In the genomic region with DNA sequence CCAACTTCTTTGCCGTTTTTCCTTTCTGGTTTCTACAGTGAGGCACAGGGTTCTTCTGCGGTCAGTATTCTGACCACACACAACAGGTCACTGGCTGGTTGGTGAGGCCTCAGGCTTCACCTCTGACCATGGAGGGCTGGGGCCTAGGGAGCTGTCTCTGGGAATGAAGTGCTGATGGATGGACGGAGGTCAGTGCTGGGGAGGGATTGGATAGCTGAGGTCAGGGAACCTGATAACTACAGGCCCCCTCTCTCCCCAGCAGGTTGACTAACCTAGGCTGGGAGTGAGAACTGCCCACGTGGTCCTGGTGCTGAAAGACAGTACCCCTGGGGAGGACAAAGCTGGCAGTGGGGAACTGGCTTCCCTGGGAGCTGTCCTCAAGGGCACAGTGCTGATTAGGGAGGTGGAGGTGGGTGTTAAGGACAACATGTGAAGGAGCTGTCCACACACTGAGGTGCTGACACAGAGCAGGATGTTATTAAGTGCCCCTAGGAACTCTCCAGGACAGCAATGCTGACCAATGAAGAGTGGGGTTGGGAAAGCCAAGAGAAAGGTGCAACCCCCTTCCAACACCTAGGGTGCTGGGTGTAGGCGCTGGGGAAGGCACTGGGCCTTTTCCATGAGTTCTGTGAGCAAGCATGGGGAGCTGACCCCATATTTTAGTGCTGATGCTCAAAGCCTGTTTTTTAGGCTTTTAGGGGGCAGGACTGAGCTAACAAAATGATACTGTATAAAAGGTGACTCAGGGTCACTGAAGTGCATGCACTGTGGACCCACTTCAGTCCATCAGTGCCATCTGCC, we compare ENCODE assay signal across 1 cellular context.
TF ChIP-seq lines count a peak whose summit lies in the region.

No MANE protein-coding gene starts in this region.

TF ChIP-seq in HEK293, 187 proteins besides CTCF, POLR2A, EP300 and RAD21 (continued from another document):
- TF ChIP-seq, protein P1, sequence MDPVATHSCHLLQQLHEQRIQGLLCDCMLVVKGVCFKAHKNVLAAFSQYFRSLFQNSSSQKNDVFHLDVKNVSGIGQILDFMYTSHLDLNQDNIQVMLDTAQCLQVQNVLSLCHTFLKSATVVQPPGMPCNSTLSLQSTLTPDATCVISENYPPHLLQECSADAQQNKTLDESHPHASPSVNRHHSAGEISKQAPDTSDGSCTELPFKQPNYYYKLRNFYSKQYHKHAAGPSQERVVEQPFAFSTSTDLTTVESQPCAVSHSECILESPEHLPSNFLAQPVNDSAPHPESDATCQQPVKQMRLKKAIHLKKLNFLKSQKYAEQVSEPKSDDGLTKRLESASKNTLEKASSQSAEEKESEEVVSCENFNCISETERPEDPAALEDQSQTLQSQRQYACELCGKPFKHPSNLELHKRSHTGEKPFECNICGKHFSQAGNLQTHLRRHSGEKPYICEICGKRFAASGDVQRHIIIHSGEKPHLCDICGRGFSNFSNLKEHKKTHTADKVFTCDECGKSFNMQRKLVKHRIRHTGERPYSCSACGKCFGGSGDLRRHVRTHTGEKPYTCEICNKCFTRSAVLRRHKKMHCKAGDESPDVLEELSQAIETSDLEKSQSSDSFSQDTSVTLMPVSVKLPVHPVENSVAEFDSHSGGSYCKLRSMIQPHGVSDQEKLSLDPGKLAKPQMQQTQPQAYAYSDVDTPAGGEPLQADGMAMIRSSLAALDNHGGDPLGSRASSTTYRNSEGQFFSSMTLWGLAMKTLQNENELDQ (tag by site-specific recombination; IDR thresholded peaks at IDR 0.05; ENCODE audit: low read depth): no peak
- no peak for TF ChIP-seq ZNF558 (tag by site-specific recombination; IDR thresholded peaks at IDR 0.05)
- TF ChIP-seq ZNF621 (tag by site-specific recombination; IDR thresholded peaks at IDR 0.05): no peak
- peak; percentile 37; the same call in 1 of the 2 replicates for TF ChIP-seq GLIS2 (tag by site-specific recombination; IDR thresholded peaks at IDR 0.05)
- no peak for TF ChIP-seq ZNF404 (tag by site-specific recombination; IDR thresholded peaks at IDR 0.05)
- no peak for TF ChIP-seq ZNF792 (tag by site-specific recombination; IDR thresholded peaks at IDR 0.05)
- no peak for TF ChIP-seq SP7 (tag by site-specific recombination; IDR thresholded peaks at IDR 0.05)
- TF ChIP-seq, protein P2, sequence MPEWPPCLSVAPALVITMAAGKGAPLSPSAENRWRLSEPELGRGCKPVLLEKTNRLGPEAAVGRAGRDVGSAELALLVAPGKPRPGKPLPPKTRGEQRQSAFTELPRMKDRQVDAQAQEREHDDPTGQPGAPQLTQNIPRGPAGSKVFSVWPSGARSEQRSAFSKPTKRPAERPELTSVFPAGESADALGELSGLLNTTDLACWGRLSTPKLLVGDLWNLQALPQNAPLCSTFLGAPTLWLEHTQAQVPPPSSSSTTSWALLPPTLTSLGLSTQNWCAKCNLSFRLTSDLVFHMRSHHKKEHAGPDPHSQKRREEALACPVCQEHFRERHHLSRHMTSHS (tag by site-specific recombination; IDR thresholded peaks at IDR 0.05): no peak
- no peak for TF ChIP-seq ZNF202 (tag by site-specific recombination; IDR thresholded peaks at IDR 0.05; ENCODE audit: borderline replicate concordance)
- TF ChIP-seq ZNF302 (tag by site-specific recombination; IDR thresholded peaks at IDR 0.05; ENCODE audit: low read depth): no peak
- TF ChIP-seq ZNF600 (tag by site-specific recombination; IDR thresholded peaks at IDR 0.05): peak; percentile 84
- no peak for TF ChIP-seq ZNF391 (tag by site-specific recombination; IDR thresholded peaks at IDR 0.05; ENCODE audit: borderline replicate concordance, low read depth)
- TF ChIP-seq KLF8 (tag by site-specific recombination; IDR thresholded peaks at IDR 0.05): peak; percentile 64; the same call in 1 of the 2 replicates
- no peak for TF ChIP-seq TSHZ1 (tag by site-specific recombination; IDR thresholded peaks at IDR 0.05; ENCODE audit: borderline replicate concordance)
TF ChIP-seq in HEK293: peak in this region for 25.
